In genomic region chr21:32256873-32257620, GRCh38 we compare ENCODE assay signal across 8 cellular contexts. TPM values are rescaled to one million over a fixed set of nuclear protein-coding genes. Genes with fewer than 3 reads are reported as not detected.
DNase-seq lines count a peak whose midpoint lies in the region; ATAC-seq and TF ChIP-seq lines count a peak whose summit lies in the region.

No MANE protein-coding gene starts in this region.

- CTCF ChIA-PET in GM10248 (lab: Yijun Ruan, JAX): interaction anchor here (1.0 to 5.0 kb wide), 11 partner anchors 9 to 703 kb away, joined by 3 to 31 read pairs (median 4); no protein-coding TSS in a partner anchor

- no peak overlapping the region for H3K4me3 ChIP-seq in fibroblast of mammary gland (ENCODE audit: control insufficient read depth, low read depth, low read length)

- TF ChIP-seq CTCF in fibroblast of mammary gland (conservative IDR thresholded peaks at IDR 0.05; ENCODE audit: control insufficient read depth, insufficient read depth, low read depth, low read length) (no peak), GM10248 (IDR thresholded peaks at IDR 0.05; ENCODE audit: control extremely low read depth, extremely low read depth, low read depth, missing control alignments) (no peak)

- ATAC-seq in activated CD4-positive, CD25-positive, alpha-beta regulatory T cell treated with anti-CD3 and anti-CD28 coated beads, Interleukin-2, amount 50 U/mL, for 24 hours: no peak
- ATAC-seq in GM19463 (IDR thresholded peaks at IDR 0.05; ENCODE audit: unreplicated experiment) (no peak), GM18873 (IDR thresholded peaks at IDR 0.05; ENCODE audit: low FRiP score, unreplicated experiment) (no peak)

- POLR2A ChIA-PET in GM10248 (lab: Yijun Ruan, JAX): no interaction called here

- DNase-seq in EL (peak; percentile 69), NCI-H69 (lab: John Stamatoyannopoulos, UW) (peak; percentile 96), fibroblast of mammary gland (ENCODE audit: low read depth) (peak; percentile 90), occipital lobe (lab: John Stamatoyannopoulos, UW) (peak; percentile 66), GM10248 (ENCODE audit: extremely low spot score) (no peak)

RNA-seq across cellular contexts. Expression of gene MIS18A, which starts 21.8 kb away (rescaled TPM):
- total RNA-seq in occipital lobe: 9.0 TPM

RNA-seq across cellular contexts. Expression of gene MRAP, which starts 41.6 kb away (rescaled TPM):
- not detected for total RNA-seq in occipital lobe
